In genomic region chr15:22232675-22233074, GRCh38 we compare ENCODE assay signal across 1 cellular context.
TF ChIP-seq lines count a peak whose summit lies in the region.

No MANE protein-coding gene starts in this region.

TF ChIP-seq in K562, 482 proteins besides CTCF, POLR2A, EP300 and RAD21 (continued from another document):
- no peak for TF ChIP-seq VEZF1 (CRISPR knock-in tag; IDR thresholded peaks at IDR 0.05)
- TF ChIP-seq RAD51 (IDR thresholded peaks at IDR 0.05; ENCODE audit: borderline replicate concordance, low read depth), result no peak
- no peak for TF ChIP-seq ZNF224 (CRISPR knock-in tag; IDR thresholded peaks at IDR 0.05)
- no peak for TF ChIP-seq ATF6 (CRISPR knock-in tag; IDR thresholded peaks at IDR 0.05)
- no peak for TF ChIP-seq SRSF1 (IDR thresholded peaks at IDR 0.05; ENCODE audit: low read depth, low read length)
- TF ChIP-seq OTX1 (CRISPR knock-in tag; IDR thresholded peaks at IDR 0.05), result peak; percentile 98
- TF ChIP-seq HNRNPUL1 (IDR thresholded peaks at IDR 0.05; ENCODE audit: low read length), result no peak
- TF ChIP-seq, protein P1, sequence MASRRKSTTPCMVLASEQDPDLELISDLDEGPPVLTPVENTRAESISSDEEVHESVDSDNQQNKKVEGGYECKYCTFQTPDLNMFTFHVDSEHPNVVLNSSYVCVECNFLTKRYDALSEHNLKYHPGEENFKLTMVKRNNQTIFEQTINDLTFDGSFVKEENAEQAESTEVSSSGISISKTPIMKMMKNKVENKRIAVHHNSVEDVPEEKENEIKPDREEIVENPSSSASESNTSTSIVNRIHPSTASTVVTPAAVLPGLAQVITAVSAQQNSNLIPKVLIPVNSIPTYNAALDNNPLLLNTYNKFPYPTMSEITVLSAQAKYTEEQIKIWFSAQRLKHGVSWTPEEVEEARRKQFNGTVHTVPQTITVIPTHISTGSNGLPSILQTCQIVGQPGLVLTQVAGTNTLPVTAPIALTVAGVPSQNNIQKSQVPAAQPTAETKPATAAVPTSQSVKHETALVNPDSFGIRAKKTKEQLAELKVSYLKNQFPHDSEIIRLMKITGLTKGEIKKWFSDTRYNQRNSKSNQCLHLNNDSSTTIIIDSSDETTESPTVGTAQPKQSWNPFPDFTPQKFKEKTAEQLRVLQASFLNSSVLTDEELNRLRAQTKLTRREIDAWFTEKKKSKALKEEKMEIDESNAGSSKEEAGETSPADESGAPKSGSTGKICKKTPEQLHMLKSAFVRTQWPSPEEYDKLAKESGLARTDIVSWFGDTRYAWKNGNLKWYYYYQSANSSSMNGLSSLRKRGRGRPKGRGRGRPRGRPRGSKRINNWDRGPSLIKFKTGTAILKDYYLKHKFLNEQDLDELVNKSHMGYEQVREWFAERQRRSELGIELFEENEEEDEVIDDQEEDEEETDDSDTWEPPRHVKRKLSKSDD (conservative IDR thresholded peaks at IDR 0.05; ENCODE audit: low read length), result no peak
- TF ChIP-seq RBM14 (IDR thresholded peaks at IDR 0.05; ENCODE audit: borderline replicate concordance, insufficient read depth, low read depth, low read length), result no peak
- TF ChIP-seq, protein P2, sequence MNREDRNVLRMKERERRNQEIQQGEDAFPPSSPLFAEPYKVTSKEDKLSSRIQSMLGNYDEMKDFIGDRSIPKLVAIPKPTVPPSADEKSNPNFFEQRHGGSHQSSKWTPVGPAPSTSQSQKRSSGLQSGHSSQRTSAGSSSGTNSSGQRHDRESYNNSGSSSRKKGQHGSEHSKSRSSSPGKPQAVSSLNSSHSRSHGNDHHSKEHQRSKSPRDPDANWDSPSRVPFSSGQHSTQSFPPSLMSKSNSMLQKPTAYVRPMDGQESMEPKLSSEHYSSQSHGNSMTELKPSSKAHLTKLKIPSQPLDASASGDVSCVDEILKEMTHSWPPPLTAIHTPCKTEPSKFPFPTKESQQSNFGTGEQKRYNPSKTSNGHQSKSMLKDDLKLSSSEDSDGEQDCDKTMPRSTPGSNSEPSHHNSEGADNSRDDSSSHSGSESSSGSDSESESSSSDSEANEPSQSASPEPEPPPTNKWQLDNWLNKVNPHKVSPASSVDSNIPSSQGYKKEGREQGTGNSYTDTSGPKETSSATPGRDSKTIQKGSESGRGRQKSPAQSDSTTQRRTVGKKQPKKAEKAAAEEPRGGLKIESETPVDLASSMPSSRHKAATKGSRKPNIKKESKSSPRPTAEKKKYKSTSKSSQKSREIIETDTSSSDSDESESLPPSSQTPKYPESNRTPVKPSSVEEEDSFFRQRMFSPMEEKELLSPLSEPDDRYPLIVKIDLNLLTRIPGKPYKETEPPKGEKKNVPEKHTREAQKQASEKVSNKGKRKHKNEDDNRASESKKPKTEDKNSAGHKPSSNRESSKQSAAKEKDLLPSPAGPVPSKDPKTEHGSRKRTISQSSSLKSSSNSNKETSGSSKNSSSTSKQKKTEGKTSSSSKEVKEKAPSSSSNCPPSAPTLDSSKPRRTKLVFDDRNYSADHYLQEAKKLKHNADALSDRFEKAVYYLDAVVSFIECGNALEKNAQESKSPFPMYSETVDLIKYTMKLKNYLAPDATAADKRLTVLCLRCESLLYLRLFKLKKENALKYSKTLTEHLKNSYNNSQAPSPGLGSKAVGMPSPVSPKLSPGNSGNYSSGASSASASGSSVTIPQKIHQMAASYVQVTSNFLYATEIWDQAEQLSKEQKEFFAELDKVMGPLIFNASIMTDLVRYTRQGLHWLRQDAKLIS (CRISPR knock-in tag; IDR thresholded peaks at IDR 0.05), result no peak
- TF ChIP-seq XRCC5 (IDR thresholded peaks at IDR 0.05; ENCODE audit: low read depth, low read length), result no peak
- TF ChIP-seq MAFK (IDR thresholded peaks at IDR 0.05; ENCODE audit: low read length), result no peak
- TF ChIP-seq, protein P3, sequence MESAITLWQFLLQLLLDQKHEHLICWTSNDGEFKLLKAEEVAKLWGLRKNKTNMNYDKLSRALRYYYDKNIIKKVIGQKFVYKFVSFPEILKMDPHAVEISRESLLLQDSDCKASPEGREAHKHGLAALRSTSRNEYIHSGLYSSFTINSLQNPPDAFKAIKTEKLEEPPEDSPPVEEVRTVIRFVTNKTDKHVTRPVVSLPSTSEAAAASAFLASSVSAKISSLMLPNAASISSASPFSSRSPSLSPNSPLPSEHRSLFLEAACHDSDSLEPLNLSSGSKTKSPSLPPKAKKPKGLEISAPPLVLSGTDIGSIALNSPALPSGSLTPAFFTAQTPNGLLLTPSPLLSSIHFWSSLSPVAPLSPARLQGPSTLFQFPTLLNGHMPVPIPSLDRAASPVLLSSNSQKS (CRISPR knock-in tag; IDR thresholded peaks at IDR 0.05), result no peak
- no peak for TF ChIP-seq HCFC1 (IDR thresholded peaks at IDR 0.05; ENCODE audit: low read depth, low read length)
- TF ChIP-seq FOXK2 (conservative IDR thresholded peaks at IDR 0.05 in 1 of 2, IDR thresholded peaks at IDR 0.05 in 1 of 2; ENCODE audit: low read depth in 2 of 2), result no peak
- no peak for TF ChIP-seq LEF1 (IDR thresholded peaks at IDR 0.05)
- TF ChIP-seq TCF3 (CRISPR knock-in tag; IDR thresholded peaks at IDR 0.05), result no peak
- TF ChIP-seq TAF7 (tag; IDR thresholded peaks at IDR 0.05), result no peak
- no peak for TF ChIP-seq CTBP1 (IDR thresholded peaks at IDR 0.05; ENCODE audit: borderline replicate concordance)
- TF ChIP-seq PRMT5 (CRISPR knock-in tag; IDR thresholded peaks at IDR 0.05), result no peak
- peak; percentile 87 for TF ChIP-seq ELF4 (CRISPR knock-in tag; IDR thresholded peaks at IDR 0.05)
- no peak for TF ChIP-seq ZBTB8A (IDR thresholded peaks at IDR 0.05; ENCODE audit: partially characterized antibody)
- no peak for TF ChIP-seq KLF13 (tag; IDR thresholded peaks at IDR 0.05; ENCODE audit: borderline replicate concordance, low read depth)
- TF ChIP-seq UBTF (IDR thresholded peaks at IDR 0.05; ENCODE audit: borderline replicate concordance in 1 of 2, low read depth in 2 of 2, low read length in 2 of 2), result no peak
- no peak for TF ChIP-seq NFRKB (IDR thresholded peaks at IDR 0.05; ENCODE audit: low read depth)
- no peak for TF ChIP-seq ZNF140 (CRISPR knock-in tag; IDR thresholded peaks at IDR 0.05)
- TF ChIP-seq, protein P4, sequence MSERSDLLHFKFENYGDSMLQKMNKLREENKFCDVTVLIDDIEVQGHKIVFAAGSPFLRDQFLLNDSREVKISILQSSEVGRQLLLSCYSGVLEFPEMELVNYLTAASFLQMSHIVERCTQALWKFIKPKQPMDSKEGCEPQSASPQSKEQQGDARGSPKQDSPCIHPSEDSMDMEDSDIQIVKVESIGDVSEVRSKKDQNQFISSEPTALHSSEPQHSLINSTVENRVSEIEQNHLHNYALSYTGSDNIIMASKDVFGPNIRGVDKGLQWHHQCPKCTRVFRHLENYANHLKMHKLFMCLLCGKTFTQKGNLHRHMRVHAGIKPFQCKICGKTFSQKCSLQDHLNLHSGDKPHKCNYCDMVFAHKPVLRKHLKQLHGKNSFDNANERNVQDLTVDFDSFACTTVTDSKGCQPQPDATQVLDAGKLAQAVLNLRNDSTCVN (CRISPR knock-in tag; IDR thresholded peaks at IDR 0.05), result peak; percentile 91
- no peak for TF ChIP-seq MAZ (CRISPR knock-in tag; conservative IDR thresholded peaks at IDR 0.05 in 1 of 2, IDR thresholded peaks at IDR 0.05 in 1 of 2)
- TF ChIP-seq GABPA (tag; conservative IDR thresholded peaks at IDR 0.05; ENCODE audit: low read depth), result no peak
- TF ChIP-seq ZZZ3 (IDR thresholded peaks at IDR 0.05), result no peak
- no peak for TF ChIP-seq BHLHE40 (IDR thresholded peaks at IDR 0.05; ENCODE audit: low read length)
- TF ChIP-seq ZNF79 (CRISPR knock-in tag; IDR thresholded peaks at IDR 0.05; ENCODE audit: low read depth), result no peak
